In genomic region chr4:181874582-181874981, GRCh38 we compare ENCODE assay signal across 23 cellular contexts.
DNase-seq lines count a peak whose midpoint lies in the region; ATAC-seq and TF ChIP-seq lines count a peak whose summit lies in the region.
"Had no signal": no experiment of that assay in that cellular context is flagged by ENCODE, and none has a peak within 500 bp of the region (broad histone marks: within the 10 kb centered on the region; RNA-seq: fewer than 3 reads in every experiment).

No MANE protein-coding gene starts in this region.

- TF ChIP-seq CTCF in brain microvascular endothelial cell (IDR thresholded peaks at IDR 0.05; ENCODE audit: low read depth, low read length, missing control alignments), result no peak
- no peak for TF ChIP-seq CTCF in fibroblast of the aortic adventitia (IDR thresholded peaks at IDR 0.05; ENCODE audit: insufficient read depth, low read length)
- TF ChIP-seq CTCF in smooth muscle cell (IDR thresholded peaks at IDR 0.05; ENCODE audit: borderline replicate concordance, insufficient read depth, poor library complexity, severe bottlenecking), result no peak
- TF ChIP-seq CTCF in stomach (IDR thresholded peaks at IDR 0.05), result no peak

- in situ Hi-C loops in brain microvascular endothelial cell (cut with HindIII; ENCODE audit: low pct_ligation_motif_present, low sequenced_read_pairs), result no loop called here

- no peak for TF ChIP-seq EP300 in stomach (IDR thresholded peaks at IDR 0.05)

- CTCF ChIA-PET in HEK293T (lab: Yijun Ruan, JAX), result no interaction called here

- H3K4me1 ChIP-seq in smooth muscle cell (ENCODE audit: low read depth) (no peaks in the 10 kb centered on the region), stomach (no peaks in the 10 kb centered on the region)

- POLR2A ChIA-PET in HEK293T (lab: Yijun Ruan, JAX), result no interaction called here

- intact Hi-C loops in stomach (cut with DNase I; ENCODE audit: low total_unique reads), result no loop called here

- ATAC-seq in GM19035 (IDR thresholded peaks at IDR 0.05; ENCODE audit: unreplicated experiment), result no peak

- H4K20me1 ChIP-seq in smooth muscle cell (ENCODE audit: low read depth), result no peaks in the 10 kb centered on the region

- peak overlapping the region; percentile 23 for H2AFZ ChIP-seq in smooth muscle cell (ENCODE audit: low read depth)

- H3K4me3 ChIP-seq in brain microvascular endothelial cell (ENCODE audit: low read depth, low read length), result no peak overlapping the region
- H3K4me3 ChIP-seq in fibroblast of the aortic adventitia (ENCODE audit: low read depth, low read length), result no peak overlapping the region
- no peak overlapping the region for H3K4me3 ChIP-seq in smooth muscle cell
- no peak overlapping the region for H3K4me3 ChIP-seq in stomach

- H3K36me3 ChIP-seq in brain microvascular endothelial cell (replicated peaks) (no peaks in the 10 kb centered on the region), smooth muscle cell (ENCODE audit: low read depth) (no peaks in the 10 kb centered on the region), stomach (no peaks in the 10 kb centered on the region)

- no peak overlapping the region for H3K9ac ChIP-seq in smooth muscle cell (ENCODE audit: low read depth)

- H3K4me2 ChIP-seq in smooth muscle cell, result no peak overlapping the region

- H3F3A ChIP-seq in smooth muscle cell (ENCODE audit: low read depth), result no peaks in the 10 kb centered on the region

- WGBS in smooth muscle cell (ENCODE audit: low lambda C conversion rate), result 58% methylated on average over 5 of the region's 5 CpGs
- WGBS in stomach, 5 donors, result 51 to 69% (median 53%) methylated on average over 5 of the region's 5 CpGs

- DNase-seq in DMS53 (lab: John Stamatoyannopoulos, UW) (peak; percentile 1), DMS53 treated with DMSO at 0.1 percent for 48 hours (lab: John Stamatoyannopoulos, UW; ENCODE audit: unreplicated experiment) (no peak), brain microvascular endothelial cell (peak; percentile 21), fibroblast of the aortic adventitia (ENCODE audit: low read depth) (peak; percentile 9), smooth muscle cell (lab: John Stamatoyannopoulos, UW; ENCODE audit: unreplicated experiment) (no peak), HEK293T (ENCODE audit: extremely low spot score) (no peak), stomach (no peak)
- DNase-seq: CD8-positive, alpha-beta memory T cell; DMS 273 treated with DMSO at 0.1 percent for 48 hours; DND-41; H7; HFFc6; KBM-7; NCI-H1105 treated with DMSO at 0.1 percent for 48 hours; NCI-H146; NCI-H1930; NCI-H2107; NCI-H446 treated with DMSO at 0.1 percent for 48 hours; NCI-H526; SHP77 had no signal

- H3K27ac ChIP-seq in brain microvascular endothelial cell (no peak overlapping the region), smooth muscle cell (ENCODE audit: low read depth) (no peak overlapping the region), stomach (no peak overlapping the region)
- H3K27ac ChIP-seq: 22Rv1, RWPE1 had no signal

- no peaks in the 10 kb centered on the region for H3K79me2 ChIP-seq in smooth muscle cell (ENCODE audit: low read depth)

- H3K9me3 ChIP-seq in smooth muscle cell (replicated peaks; ENCODE audit: low read depth) (no peaks in the 10 kb centered on the region), stomach (no peaks in the 10 kb centered on the region)

- H3K27me3 ChIP-seq in brain microvascular endothelial cell (replicated peaks) (no peaks in the 10 kb centered on the region), smooth muscle cell (ENCODE audit: low read depth) (no peaks in the 10 kb centered on the region), stomach (no peaks in the 10 kb centered on the region)

- no peak for TF ChIP-seq POLR2A in stomach (IDR thresholded peaks at IDR 0.05)

TF ChIP-seq in HEK293T, 16 proteins besides CTCF, POLR2A, EP300 and RAD21:
- TF ChIP-seq PKNOX1 (IDR thresholded peaks at IDR 0.05) (no peak), ZNF384 (IDR thresholded peaks at IDR 0.05) (no peak), SP1 (IDR thresholded peaks at IDR 0.05) (no peak), BHLHE40 (IDR thresholded peaks at IDR 0.05; ENCODE audit: borderline replicate concordance) (no peak), TARDBP (IDR thresholded peaks at IDR 0.05) (no peak), LEF1 (IDR thresholded peaks at IDR 0.05; ENCODE audit: borderline replicate concordance) (no peak), L3MBTL2 (conservative IDR thresholded peaks at IDR 0.05) (no peak), FOXM1 (IDR thresholded peaks at IDR 0.05; ENCODE audit: borderline replicate concordance) (no peak), NFRKB (IDR thresholded peaks at IDR 0.05) (no peak), FOXK2 (IDR thresholded peaks at IDR 0.05) (no peak), ARNT (IDR thresholded peaks at IDR 0.05) (no peak), CTBP1 (IDR thresholded peaks at IDR 0.05; ENCODE audit: borderline replicate concordance) (no peak), HDGF (IDR thresholded peaks at IDR 0.05; ENCODE audit: borderline replicate concordance) (no peak), ELF4 (IDR thresholded peaks at IDR 0.05) (no peak), SUZ12 (IDR thresholded peaks at IDR 0.05) (no peak), FOXA1 (IDR thresholded peaks at IDR 0.05) (no peak)

Comparison
In these comparisons a context has a peak if more than half of its experiments do, and no peak if none do; other contexts are left out.
1. DNase-seq: peak in DMS53 (single experiment), brain microvascular endothelial cell (single experiment) and fibroblast of the aortic adventitia (single experiment); none in DMS53 treated with DMSO at 0.1 percent for 48 hours (single experiment), smooth muscle cell (single experiment), HEK293T (single experiment) and stomach (single experiment).